Comparison of ENCODE assay signal across 15 cellular contexts in the genomic region with DNA sequence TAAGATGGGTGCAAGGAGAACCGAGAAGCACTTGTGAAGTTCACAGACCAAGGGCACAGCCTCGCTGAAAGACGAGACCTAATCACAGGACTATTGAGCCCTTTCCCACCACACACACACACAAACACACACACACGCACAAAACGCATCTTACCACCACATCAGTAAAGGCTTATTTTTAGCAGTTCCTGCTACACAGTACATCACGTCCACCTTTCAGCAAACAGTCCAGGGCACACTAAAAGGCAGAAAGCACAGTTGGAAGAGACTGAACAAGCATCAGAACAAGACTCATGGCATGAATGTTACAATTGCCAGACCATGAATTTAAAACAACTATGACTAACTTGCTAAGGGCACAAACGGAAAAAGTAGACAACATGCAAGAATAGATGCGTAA.
"Had no signal": no experiment of that assay in that cellular context is flagged by ENCODE, and none has a peak within 500 bp of the region (broad histone marks: within the 10 kb centered on the region; RNA-seq: fewer than 3 reads in every experiment).

No MANE protein-coding gene starts in this region.

- H3K27ac Mint-ChIP-seq: activated B cell treated with CpG ODN at 0.5 μM for 24 hours; activated CD4-positive, alpha-beta T cell treated with anti-CD3 and anti-CD28 coated beads, Interleukin-2, amount 10 ng/mL, durations not matched to agents 24 days and 14 days; activated T-helper 17 cell treated with anti-CD3 and anti-CD28 coated beads, Interleukin-2, amount 50 U/mL, for 72 hours; dendritic cell treated with granulocyte-macrophage colony-stimulating factor and Interleukin-4, amounts not matched to agents 40 ng/mL and 50 ng/mL, for 4 days; natural killer cell treated with Interleukin-12 subunit alpha and Interleukin-12 subunit beta and Interleukin-15 and Interleukin-18, amount 100 ng/mL, for 72 hours had no signal

- H3K36me3 ChIP-seq: adrenal gland, thoracic aorta had no signal

- H3K9me3 ChIP-seq: adrenal gland had no signal

- H3K9me3 Mint-ChIP-seq: activated T-helper 17 cell treated with anti-CD3 and anti-CD28 coated beads, Interleukin-2, amount 50 U/mL, for 72 hours; dendritic cell treated with granulocyte-macrophage colony-stimulating factor and Interleukin-4, amounts not matched to agents 40 ng/mL and 50 ng/mL, for 4 days had no signal

- H3K4me3 ChIP-seq: adrenal gland, lung, thoracic aorta had no signal

- H3K4me1 Mint-ChIP-seq: activated B cell treated with CpG ODN at 0.5 μM for 24 hours; activated CD4-positive, alpha-beta T cell treated with anti-CD3 and anti-CD28 coated beads, Interleukin-2, amount 10 ng/mL, durations not matched to agents 24 days and 14 days; activated T-helper 17 cell treated with anti-CD3 and anti-CD28 coated beads, Interleukin-2, amount 50 U/mL, for 72 hours had no signal

- DNase-seq: activated B cell treated with CpG ODN at 0.5 μM for 24 hours; activated CD4-positive, alpha-beta T cell treated with anti-CD3 and anti-CD28 coated beads, Interleukin-2, amount 10 ng/mL, durations not matched to agents 24 days and 14 days; activated naive CD4-positive, alpha-beta T cell treated with anti-CD3 and anti-CD28 coated beads, Interleukin-2, amount 50 U/mL, for 16 hours; adrenal gland; foreskin fibroblast; left cardiac atrium; stimulated activated CD4-positive, alpha-beta T cell treated with anti-CD3 and anti-CD28 coated beads, Interleukin-2, amount 100 ng/mL, for 48 hours; stimulated activated naive CD8-positive, alpha-beta T cell treated with anti-CD3 and anti-CD28 coated beads, Interleukin-15, Interleukin-2, amounts not matched to agents 100 U/mL and 50 U/mL, for 24 hours; T-helper 9 cell had no signal

- H3K27me3 ChIP-seq: adrenal gland had no signal

- H3K27me3 Mint-ChIP-seq: dendritic cell treated with granulocyte-macrophage colony-stimulating factor and Interleukin-4, amounts not matched to agents 40 ng/mL and 50 ng/mL, for 4 days had no signal

- H3K4me3 Mint-ChIP-seq: activated B cell treated with CpG ODN at 0.5 μM for 24 hours; activated CD4-positive, alpha-beta T cell treated with anti-CD3 and anti-CD28 coated beads, Interleukin-2, amount 10 ng/mL, durations not matched to agents 24 days and 14 days; activated T-helper 17 cell treated with anti-CD3 and anti-CD28 coated beads, Interleukin-2, amount 50 U/mL, for 72 hours; brain; dendritic cell treated with granulocyte-macrophage colony-stimulating factor and Interleukin-4, amounts not matched to agents 40 ng/mL and 50 ng/mL, for 4 days; natural killer cell treated with Interleukin-12 subunit alpha and Interleukin-12 subunit beta and Interleukin-15 and Interleukin-18, amount 100 ng/mL, for 72 hours had no signal
